ENCODE assay signal across 19 cellular contexts in genomic region chrX:1472975-1473374, GRCh38. TPM values are rescaled to one million over a fixed set of nuclear protein-coding genes. Genes with fewer than 3 reads are reported as not detected.
DNase-seq lines count a peak whose midpoint lies in the region; ATAC-seq and TF ChIP-seq lines count a peak whose summit lies in the region.
"Had no signal": no experiment of that assay in that cellular context is flagged by ENCODE, and none has a peak within 500 bp of the region (broad histone marks: within the 10 kb centered on the region; RNA-seq: fewer than 3 reads in every experiment).

No MANE protein-coding gene starts in this region.

- CTCF ChIA-PET in activated CD4-positive, alpha-beta T cell treated with anti-CD3 and anti-CD28 coated beads, Interleukin-2, amount 10 ng/mL, durations not matched to agents 7 days and 5 days (lab: Charles Lee) = no interaction called here

- no peak overlapping the region for H3K4me3 Mint-ChIP-seq in activated CD4-positive, alpha-beta T cell treated with anti-CD3 and anti-CD28 coated beads, Interleukin-2, amount 10 ng/mL, durations not matched to agents 7 days and 5 days
- no peak overlapping the region for H3K4me3 Mint-ChIP-seq in activated T-helper 2 cell treated with anti-CD3 and anti-CD28 coated beads, Interferon-gamma antibody, Interleukin-2, Interleukin-4, amounts not matched to agents 10 μg/mL and 5 μg/mL and 100 μg/mL, durations not matched to agents 14 hours and 24 hours and 36 hours (ENCODE audit: low read depth)
- H3K4me3 Mint-ChIP-seq in naive thymus-derived CD8-positive, alpha-beta T cell = peak overlapping the region in 4 of 10 donors; percentile 24 to 75 (median 49)

- H3K27me3 ChIP-seq in DND-41 (ENCODE audit: insufficient read depth, low read length, poor library complexity) = no peaks in the 10 kb centered on the region
- H3K27me3 ChIP-seq: BE2C, uterus had no signal

- H3K4me1 ChIP-seq in DND-41 (ENCODE audit: insufficient read depth, low read length) = peaks cover 75% of the 10 kb centered on the region
- H3K4me1 ChIP-seq: BE2C, uterus had no signal

- H3K27ac ChIP-seq in DND-41 (ENCODE audit: low read length) = no peak overlapping the region
- H3K27ac ChIP-seq: cardiac muscle cell, uterus had no signal

- H3K9me3 ChIP-seq in DND-41 (ENCODE audit: insufficient read depth, low read length, severe bottlenecking) = peaks cover 2% of the 10 kb centered on the region
- H3K9me3 ChIP-seq: BE2C, uterus had no signal

- peak; percentile 4 for DNase-seq in activated CD4-positive, alpha-beta T cell treated with anti-CD3 and anti-CD28 coated beads, Interleukin-2, amount 10 ng/mL, durations not matched to agents 7 days and 5 days
- DNase-seq in activated CD4-positive, alpha-beta T cell treated with anti-CD3 and anti-CD28 coated beads, Interleukin-2, amount 50 U/mL, for 1 hour = no peak
- no peak for DNase-seq in DND-41
- DNase-seq in activated T-helper 2 cell treated with anti-CD3 and anti-CD28 coated beads, Interferon-gamma antibody, Interleukin-2, Interleukin-4, amounts not matched to agents 10 μg/mL and 5 μg/mL and 100 μg/mL, durations not matched to agents 14 hours and 24 hours and 36 hours (ENCODE audit: low spot score) = no peak
- DNase-seq in naive thymus-derived CD8-positive, alpha-beta T cell = no peak
- DNase-seq in SK-N-DZ (ENCODE audit: low spot score) = no peak
- DNase-seq: activated effector memory CD4-positive, alpha-beta T cell treated with anti-CD3 and anti-CD28 coated beads, Interleukin-2, amount 50 U/mL, for 16 hours; anterior cingulate cortex; BE2C; kidney glomerular epithelial cell; NCI-H1092; NCI-H2029; NCI-H345; NCI-H774; substantia nigra; uterus had no signal

- POLR2A ChIA-PET in activated CD4-positive, alpha-beta T cell treated with anti-CD3 and anti-CD28 coated beads, Interleukin-2, amount 10 ng/mL, durations not matched to agents 7 days and 5 days (lab: Charles Lee) = no interaction called here
- POLR2A ChIA-PET in naive thymus-derived CD8-positive, alpha-beta T cell (lab: Charles Lee) = no interaction called here

- no peak for TF ChIP-seq CTCF in DND-41 (IDR thresholded peaks at IDR 0.05; ENCODE audit: borderline replicate concordance, extremely low read depth, low read length, poor library complexity, severe bottlenecking)

- no peak overlapping the region for H3K4me3 ChIP-seq in DND-41 (ENCODE audit: low read depth in 1 of 2, low read length in 2 of 2)
- H3K4me3 ChIP-seq: cardiac muscle cell, uterus had no signal

- no peak overlapping the region for H2AFZ ChIP-seq in DND-41 (ENCODE audit: low read depth, low read length)

- H3K36me3 Mint-ChIP-seq in activated CD4-positive, alpha-beta T cell treated with anti-CD3 and anti-CD28 coated beads, Interleukin-2, amount 10 ng/mL, durations not matched to agents 7 days and 5 days (ENCODE audit: low read depth) = peaks cover 73% of the 10 kb centered on the region
- peaks cover 63% of the 10 kb centered on the region for H3K36me3 Mint-ChIP-seq in activated T-helper 2 cell treated with anti-CD3 and anti-CD28 coated beads, Interferon-gamma antibody, Interleukin-2, Interleukin-4, amounts not matched to agents 10 μg/mL and 5 μg/mL and 100 μg/mL, durations not matched to agents 14 hours and 24 hours and 36 hours (ENCODE audit: low read depth)
- H3K36me3 Mint-ChIP-seq in naive thymus-derived CD8-positive, alpha-beta T cell = peaks cover 9 to 51% (median 28%) of the 10 kb centered on the region in 3 donors

- peaks cover 10% of the 10 kb centered on the region for H3K9me3 Mint-ChIP-seq in activated CD4-positive, alpha-beta T cell treated with anti-CD3 and anti-CD28 coated beads, Interleukin-2, amount 10 ng/mL, durations not matched to agents 7 days and 5 days
- peaks cover 37% of the 10 kb centered on the region for H3K9me3 Mint-ChIP-seq in activated T-helper 2 cell treated with anti-CD3 and anti-CD28 coated beads, Interferon-gamma antibody, Interleukin-2, Interleukin-4, amounts not matched to agents 10 μg/mL and 5 μg/mL and 100 μg/mL, durations not matched to agents 14 hours and 24 hours and 36 hours
- peaks cover 0 to 42% (median 4%) of the 10 kb centered on the region in 9 donors for H3K9me3 Mint-ChIP-seq in naive thymus-derived CD8-positive, alpha-beta T cell

- peaks cover 85% of the 10 kb centered on the region for H3K4me1 Mint-ChIP-seq in activated CD4-positive, alpha-beta T cell treated with anti-CD3 and anti-CD28 coated beads, Interleukin-2, amount 10 ng/mL, durations not matched to agents 7 days and 5 days
- peaks cover 55% of the 10 kb centered on the region for H3K4me1 Mint-ChIP-seq in activated T-helper 2 cell treated with anti-CD3 and anti-CD28 coated beads, Interferon-gamma antibody, Interleukin-2, Interleukin-4, amounts not matched to agents 10 μg/mL and 5 μg/mL and 100 μg/mL, durations not matched to agents 14 hours and 24 hours and 36 hours (ENCODE audit: low read depth)
- H3K4me1 Mint-ChIP-seq in naive thymus-derived CD8-positive, alpha-beta T cell = peaks cover 56 to 87% (median 77%) of the 10 kb centered on the region in 4 donors

- peak overlapping the region; percentile 75 for H3K27ac Mint-ChIP-seq in activated CD4-positive, alpha-beta T cell treated with anti-CD3 and anti-CD28 coated beads, Interleukin-2, amount 10 ng/mL, durations not matched to agents 7 days and 5 days
- H3K27ac Mint-ChIP-seq in activated T-helper 2 cell treated with anti-CD3 and anti-CD28 coated beads, Interferon-gamma antibody, Interleukin-2, Interleukin-4, amounts not matched to agents 10 μg/mL and 5 μg/mL and 100 μg/mL, durations not matched to agents 14 hours and 24 hours and 36 hours = peak overlapping the region; percentile 73
- peak overlapping the region in 7 of 10 donors; percentile 59 to 100 (median 95) for H3K27ac Mint-ChIP-seq in naive thymus-derived CD8-positive, alpha-beta T cell

- peak overlapping the region; percentile 18; the same call in 1 of the 2 replicates for H3K4me2 ChIP-seq in DND-41 (ENCODE audit: insufficient read depth, low read length)

- ATAC-seq in DND-41 (ENCODE audit: insufficient read depth, low read depth) = no peak
- ATAC-seq in naive thymus-derived CD8-positive, alpha-beta T cell = no peak
- ATAC-seq in GM19463 (IDR thresholded peaks at IDR 0.05; ENCODE audit: unreplicated experiment) = no peak
- ATAC-seq in GM18909 (IDR thresholded peaks at IDR 0.05; ENCODE audit: poor library complexity, unreplicated experiment) = no peak

- intact Hi-C loops in activated T-helper 2 cell treated with anti-CD3 and anti-CD28 coated beads, Interferon-gamma antibody, Interleukin-2, Interleukin-4, amounts not matched to agents 10 μg/mL and 5 μg/mL and 100 μg/mL, durations not matched to agents 14 hours and 24 hours and 36 hours (cut with micrococcal nuclease) = loop anchor here (1.0 kb wide), 1 partner anchor 8 kb away; no protein-coding TSS in a partner anchor

- peaks cover 18% of the 10 kb centered on the region for H4K20me1 ChIP-seq in DND-41 (ENCODE audit: insufficient read depth, low read length)

- H3K27me3 Mint-ChIP-seq in activated CD4-positive, alpha-beta T cell treated with anti-CD3 and anti-CD28 coated beads, Interleukin-2, amount 10 ng/mL, durations not matched to agents 7 days and 5 days = no peaks in the 10 kb centered on the region
- no peaks in the 10 kb centered on the region for H3K27me3 Mint-ChIP-seq in activated T-helper 2 cell treated with anti-CD3 and anti-CD28 coated beads, Interferon-gamma antibody, Interleukin-2, Interleukin-4, amounts not matched to agents 10 μg/mL and 5 μg/mL and 100 μg/mL, durations not matched to agents 14 hours and 24 hours and 36 hours (ENCODE audit: low read depth)
- no peaks in the 10 kb centered on the region for H3K27me3 Mint-ChIP-seq in naive thymus-derived CD8-positive, alpha-beta T cell

- peaks cover 64% of the 10 kb centered on the region for H3K36me3 ChIP-seq in DND-41 (ENCODE audit: insufficient read depth, low read length)
- H3K36me3 ChIP-seq: BE2C, cardiac muscle cell, uterus had no signal

- no peak overlapping the region for H3K9ac ChIP-seq in DND-41 (ENCODE audit: low read depth, low read length)

- peaks cover 92% of the 10 kb centered on the region for H3K79me2 ChIP-seq in DND-41 (ENCODE audit: insufficient read depth, low read length)

RNA-seq across cellular contexts. Expression of gene ASMTL, which starts 20.3 kb away (rescaled TPM):
- 10 to 100 TPM; 30.7 to 33.9 TPM for total RNA-seq in activated CD4-positive, alpha-beta T cell treated with anti-CD3 and anti-CD28 coated beads, Interleukin-2, amount 10 ng/mL, durations not matched to agents 7 days and 5 days
- 41.8 and 42.6 TPM in 2 replicates for total RNA-seq in activated T-helper 2 cell treated with anti-CD3 and anti-CD28 coated beads, Interferon-gamma antibody, Interleukin-2, Interleukin-4, amounts not matched to agents 10 μg/mL and 5 μg/mL and 100 μg/mL, durations not matched to agents 14 hours and 24 hours and 36 hours
- total RNA-seq in naive thymus-derived CD8-positive, alpha-beta T cell = 10 to 100 TPM; 24.9 to 27.2 TPM
- polyA plus RNA-seq in naive thymus-derived CD8-positive, alpha-beta T cell = 10 to 100 TPM; 37.8 to 43.6 (median 42.3) TPM
- polyA plus RNA-seq in SK-N-DZ (2014; cell fraction: cytosol; rRNA removed) = 2.3 and 3.5 TPM in 2 replicates
- polyA plus RNA-seq in SK-N-DZ (2014; cell fraction: nucleus; rRNA removed) = 5.2 and 6.5 TPM in 2 replicates
